In genomic region chr19:50427997-50428425, GRCh38 we compare ENCODE assay signal across 8 cellular contexts. TPM values are rescaled to one million over a fixed set of nuclear protein-coding genes. Genes with fewer than 3 reads are reported as not detected.
A peak's percentile ranks its signal among the peaks of the same experiment; 100 is the strongest.
DNase-seq lines count a peak whose midpoint lies in the region; ATAC-seq and TF ChIP-seq lines count a peak whose summit lies in the region.

No MANE protein-coding gene starts in this region.

- no peaks in the 10 kb centered on the region for H3K79me2 ChIP-seq in Karpas-422 (ENCODE audit: low read length)

- no peak overlapping the region for H3K27ac Mint-ChIP-seq in HFFc6
- H3K27ac Mint-ChIP-seq in activated T-helper 2 cell treated with anti-CD3 and anti-CD28 coated beads, Interferon-gamma antibody, Interleukin-2, Interleukin-4, amounts not matched to agents 10 μg/mL and 5 μg/mL and 100 μg/mL, durations not matched to agents 14 hours and 24 hours and 36 hours, result no peak overlapping the region

- peaks cover 30% of the 10 kb centered on the region for H3K36me3 ChIP-seq in Karpas-422 (ENCODE audit: insufficient read depth, low read length)

- no peak overlapping the region for H2AFZ ChIP-seq in Karpas-422 (ENCODE audit: low read length)

- intact Hi-C loops in activated T-helper 2 cell treated with anti-CD3 and anti-CD28 coated beads, Interferon-gamma antibody, Interleukin-2, Interleukin-4, amounts not matched to agents 10 μg/mL and 5 μg/mL and 100 μg/mL, durations not matched to agents 14 hours and 24 hours and 36 hours (cut with micrococcal nuclease), result no loop called here

- H3K4me3 Mint-ChIP-seq in HFFc6, result no peak overlapping the region
- H3K4me3 Mint-ChIP-seq in activated T-helper 2 cell treated with anti-CD3 and anti-CD28 coated beads, Interferon-gamma antibody, Interleukin-2, Interleukin-4, amounts not matched to agents 10 μg/mL and 5 μg/mL and 100 μg/mL, durations not matched to agents 14 hours and 24 hours and 36 hours (ENCODE audit: low read depth), result peak overlapping the region; percentile 21

- H3K27me3 Mint-ChIP-seq in HFFc6 (ENCODE audit: insufficient read depth), result peaks cover 19% of the 10 kb centered on the region
- peaks cover 7% of the 10 kb centered on the region for H3K27me3 Mint-ChIP-seq in activated T-helper 2 cell treated with anti-CD3 and anti-CD28 coated beads, Interferon-gamma antibody, Interleukin-2, Interleukin-4, amounts not matched to agents 10 μg/mL and 5 μg/mL and 100 μg/mL, durations not matched to agents 14 hours and 24 hours and 36 hours (ENCODE audit: low read depth)

- no peak overlapping the region for H3K9ac ChIP-seq in Karpas-422 (ENCODE audit: low read length)

- no peaks in the 10 kb centered on the region for H3K9me3 Mint-ChIP-seq in HFFc6
- no peaks in the 10 kb centered on the region for H3K9me3 Mint-ChIP-seq in activated T-helper 2 cell treated with anti-CD3 and anti-CD28 coated beads, Interferon-gamma antibody, Interleukin-2, Interleukin-4, amounts not matched to agents 10 μg/mL and 5 μg/mL and 100 μg/mL, durations not matched to agents 14 hours and 24 hours and 36 hours

- peak; percentile 47 for DNase-seq in HFFc6
- DNase-seq in activated T-helper 2 cell treated with anti-CD3 and anti-CD28 coated beads, Interferon-gamma antibody, Interleukin-2, Interleukin-4, amounts not matched to agents 10 μg/mL and 5 μg/mL and 100 μg/mL, durations not matched to agents 14 hours and 24 hours and 36 hours (ENCODE audit: low spot score), result no peak
- peak; percentile 61 for DNase-seq in germinal center (ENCODE audit: low spot score)
- DNase-seq in omental fat pad (ENCODE audit: low spot score), result peak; percentile 44
- DNase-seq in SKM-1 (lab: John Stamatoyannopoulos, UW; ENCODE audit: unreplicated experiment), result no peak
- DNase-seq in Karpas-422, result no peak

- peak overlapping the region; percentile 33; the same call in 1 of the 2 replicates for H3K27ac ChIP-seq in 22Rv1
- no peak overlapping the region for H3K27ac ChIP-seq in Karpas-422 (ENCODE audit: low read length)

- no peaks in the 10 kb centered on the region for H3K9me2 ChIP-seq in Karpas-422 (replicated peaks; ENCODE audit: insufficient read depth, low read length)

- no peaks in the 10 kb centered on the region for H3K27me3 ChIP-seq in Karpas-422 (ENCODE audit: low read length)

- H3K4me2 ChIP-seq in Karpas-422 (ENCODE audit: low read depth, low read length, poor library complexity, severe bottlenecking), result no peak overlapping the region

- H3K36me3 Mint-ChIP-seq in HFFc6 (ENCODE audit: low read depth), result no peaks in the 10 kb centered on the region
- no peaks in the 10 kb centered on the region for H3K36me3 Mint-ChIP-seq in activated T-helper 2 cell treated with anti-CD3 and anti-CD28 coated beads, Interferon-gamma antibody, Interleukin-2, Interleukin-4, amounts not matched to agents 10 μg/mL and 5 μg/mL and 100 μg/mL, durations not matched to agents 14 hours and 24 hours and 36 hours (ENCODE audit: low read depth)

- no peaks in the 10 kb centered on the region for H3K9me3 ChIP-seq in Karpas-422 (ENCODE audit: low read length)

- H3K4me1 ChIP-seq in Karpas-422 (ENCODE audit: low read length), result peaks cover 49% of the 10 kb centered on the region

- peaks cover 12% of the 10 kb centered on the region; the same call in 1 of the 2 replicates for H4K20me1 ChIP-seq in Karpas-422 (ENCODE audit: insufficient read depth, low read depth, low read length)

- peak; percentile 17 for ATAC-seq in omental fat pad (ENCODE audit: low FRiP score)
- no peak for ATAC-seq in GM18519 (IDR thresholded peaks at IDR 0.05; ENCODE audit: low FRiP score, unreplicated experiment)

- no peak overlapping the region for H3K4me3 ChIP-seq in Karpas-422 (ENCODE audit: low read length)

- no peak for TF ChIP-seq CTCF in 22Rv1 (IDR thresholded peaks at IDR 0.05)
- TF ChIP-seq CTCF in HFFc6 (IDR thresholded peaks at IDR 0.05), result no peak
- TF ChIP-seq CTCF in omental fat pad (IDR thresholded peaks at IDR 0.05), result no peak

- H3K4me1 Mint-ChIP-seq in HFFc6 (ENCODE audit: low read depth), result peaks cover 10% of the 10 kb centered on the region
- H3K4me1 Mint-ChIP-seq in activated T-helper 2 cell treated with anti-CD3 and anti-CD28 coated beads, Interferon-gamma antibody, Interleukin-2, Interleukin-4, amounts not matched to agents 10 μg/mL and 5 μg/mL and 100 μg/mL, durations not matched to agents 14 hours and 24 hours and 36 hours (ENCODE audit: low read depth), result peaks cover 8% of the 10 kb centered on the region

RNA-seq across cellular contexts. Expression of gene MYBPC2, which starts 4.7 kb away (rescaled TPM):
- not detected for total RNA-seq in HFFc6 (2021; fragmentation: NEBNext Ultra II Directional; extraction: Animal tissue kit (Norgen Biotek cat#: 25700))
- total RNA-seq in activated T-helper 2 cell treated with anti-CD3 and anti-CD28 coated beads, Interferon-gamma antibody, Interleukin-2, Interleukin-4, amounts not matched to agents 10 μg/mL and 5 μg/mL and 100 μg/mL, durations not matched to agents 14 hours and 24 hours and 36 hours, result 0.21 and 0.25 TPM in 2 replicates
- total RNA-seq in omental fat pad, result under 1 TPM in 2 of 4 donors, not detected in 2; 0.09 to 0.12 TPM
- total RNA-seq in Karpas-422 (2014; rRNA removed; shearing (Covaris generic); ENCODE audit: low replicate concordance), result 23.4 and 48.3 TPM in 2 replicates

RNA-seq across cellular contexts. Expression of gene SPIB, which starts 9.3 kb away (rescaled TPM):
- total RNA-seq in HFFc6 (2021; fragmentation: NEBNext Ultra II Directional; extraction: Animal tissue kit (Norgen Biotek cat#: 25700)), result not detected
- 0.66 and 0.80 TPM in 2 replicates for total RNA-seq in activated T-helper 2 cell treated with anti-CD3 and anti-CD28 coated beads, Interferon-gamma antibody, Interleukin-2, Interleukin-4, amounts not matched to agents 10 μg/mL and 5 μg/mL and 100 μg/mL, durations not matched to agents 14 hours and 24 hours and 36 hours
- under 1 TPM in 1 of 4 donors, not detected in 3; 0.37 TPM for total RNA-seq in omental fat pad
- total RNA-seq in Karpas-422 (2014; rRNA removed; shearing (Covaris generic); ENCODE audit: low replicate concordance), result 221 and 239 TPM in 2 replicates

RNA-seq across cellular contexts. Expression of gene POLD1, which starts 43.9 kb away (rescaled TPM):
- total RNA-seq in HFFc6 (2021; fragmentation: NEBNext Ultra II Directional; extraction: Animal tissue kit (Norgen Biotek cat#: 25700)), result 10 to 100 TPM; 21.7 to 37.8 (median 33.7) TPM
- 153 and 162 TPM in 2 replicates for total RNA-seq in activated T-helper 2 cell treated with anti-CD3 and anti-CD28 coated beads, Interferon-gamma antibody, Interleukin-2, Interleukin-4, amounts not matched to agents 10 μg/mL and 5 μg/mL and 100 μg/mL, durations not matched to agents 14 hours and 24 hours and 36 hours
- 10 to 100 TPM; 10.0 to 17.2 (median 11.7) TPM for total RNA-seq in omental fat pad
- 53.4 and 98.8 TPM in 2 replicates for total RNA-seq in Karpas-422 (2014; rRNA removed; shearing (Covaris generic); ENCODE audit: low replicate concordance)

RNA-seq across cellular contexts. Expression of gene EMC10, which starts 48.3 kb away (rescaled TPM):
- 100 to 1,000 TPM in 2 of 6 experiments, 10 to 100 TPM in 4; 49.1 to 113 (median 55.2) TPM for total RNA-seq in HFFc6 (2021; fragmentation: NEBNext Ultra II Directional; extraction: Animal tissue kit (Norgen Biotek cat#: 25700))
- total RNA-seq in activated T-helper 2 cell treated with anti-CD3 and anti-CD28 coated beads, Interferon-gamma antibody, Interleukin-2, Interleukin-4, amounts not matched to agents 10 μg/mL and 5 μg/mL and 100 μg/mL, durations not matched to agents 14 hours and 24 hours and 36 hours, result 76.0 and 76.2 TPM in 2 replicates
- total RNA-seq in omental fat pad, result 10 to 100 TPM; 41.6 to 52.1 (median 47.5) TPM
- 63.7 and 93.4 TPM in 2 replicates for total RNA-seq in Karpas-422 (2014; rRNA removed; shearing (Covaris generic); ENCODE audit: low replicate concordance)

RNA-seq across cellular contexts. Expression of gene GARIN5A, which starts 48.6 kb away (rescaled TPM):
- total RNA-seq in HFFc6 (2021; fragmentation: NEBNext Ultra II Directional; extraction: Animal tissue kit (Norgen Biotek cat#: 25700)), result 1 to 10 TPM in 1 of 6 experiments, under 1 TPM in 4, not detected in 1; 0.16 to 1.5 (median 0.28) TPM
- total RNA-seq in activated T-helper 2 cell treated with anti-CD3 and anti-CD28 coated beads, Interferon-gamma antibody, Interleukin-2, Interleukin-4, amounts not matched to agents 10 μg/mL and 5 μg/mL and 100 μg/mL, durations not matched to agents 14 hours and 24 hours and 36 hours, result 0.28 and 0.82 TPM in 2 replicates
- 1 to 10 TPM in 1 of 4 donors, not detected in 3; 1.1 TPM for total RNA-seq in omental fat pad
- 1.2 TPM in 1 of 2 replicates, not detected in the other for total RNA-seq in Karpas-422 (2014; rRNA removed; shearing (Covaris generic); ENCODE audit: low replicate concordance)

Comparison
In these comparisons a context has a peak if more than half of its experiments do, and no peak if none do; other contexts are left out.
1. DNase-seq: peak in HFFc6 (single experiment), germinal center (single experiment) and omental fat pad (single experiment); none in activated T-helper 2 cell treated with anti-CD3 and anti-CD28 coated beads, Interferon-gamma antibody, Interleukin-2, Interleukin-4, amounts not matched to agents 10 μg/mL and 5 μg/mL and 100 μg/mL, durations not matched to agents 14 hours and 24 hours and 36 hours (single experiment), SKM-1 (single experiment) and Karpas-422 (single experiment).
2. RNA of gene MYBPC2, which starts 4.7 kb away (total RNA-seq): 23.4 to 48.3 TPM in Karpas-422; 0.21 to 0.25 TPM in activated T-helper 2 cell treated with anti-CD3 and anti-CD28 coated beads, Interferon-gamma antibody, Interleukin-2, Interleukin-4, amounts not matched to agents 10 μg/mL and 5 μg/mL and 100 μg/mL, durations not matched to agents 14 hours and 24 hours and 36 hours, 0.09 to 0.12 TPM in omental fat pad and not detected in HFFc6; every median in the first group is over 10 times any median in the second.
3. RNA of gene SPIB, which starts 9.3 kb away (total RNA-seq): 221 to 239 TPM in Karpas-422; 0.66 to 0.80 TPM in activated T-helper 2 cell treated with anti-CD3 and anti-CD28 coated beads, Interferon-gamma antibody, Interleukin-2, Interleukin-4, amounts not matched to agents 10 μg/mL and 5 μg/mL and 100 μg/mL, durations not matched to agents 14 hours and 24 hours and 36 hours, 0.37 TPM in omental fat pad and not detected in HFFc6; every median in the first group is over 100 times any median in the second.